8 cellular contexts compared by ENCODE assay signal in genomic region chr4:8441499-8442091, GRCh38. TPM values are rescaled to one million over a fixed set of nuclear protein-coding genes. Genes with fewer than 3 reads are reported as not detected.
DNase-seq lines count a peak whose midpoint lies in the region; ATAC-seq and TF ChIP-seq lines count a peak whose summit lies in the region.

No MANE protein-coding gene starts in this region.

- H3K4me3 ChIP-seq in HFF-Myc (replicated peaks; ENCODE audit: low read depth, low read length) (peak overlapping the region; percentile 99), WI38 (ENCODE audit: low read depth, low read length) (peak overlapping the region; percentile 96), right cardiac atrium (ENCODE audit: low read length) (peak overlapping the region; percentile 90), skin epidermis (peak overlapping the region; percentile 68 to 100 (median 95))

- DNase-seq in HFF-Myc (ENCODE audit: extremely low read depth, low read depth) = no peak
- no peak for DNase-seq in right cardiac atrium

- H3K27ac ChIP-seq in right cardiac atrium (ENCODE audit: low read length) (no peak overlapping the region), skin epidermis (peak overlapping the region in 12 of 21 experiments; percentile 83 to 98 (median 91))

- H3K27me3 ChIP-seq in right cardiac atrium (ENCODE audit: control insufficient read depth, insufficient read depth) = no peaks in the 10 kb centered on the region

- TF ChIP-seq POLR2A in GM18505 (IDR thresholded peaks at IDR 0.05; ENCODE audit: borderline replicate concordance, extremely low read depth, insufficient read depth, insufficient read length) = no peak

- intact Hi-C loops in right cardiac atrium (cut with DNase I) = no loop called here

- peaks cover 8% of the 10 kb centered on the region for H3K4me1 ChIP-seq in right cardiac atrium (ENCODE audit: control insufficient read depth, insufficient read depth, low read length)

- 56% methylated on average over 17 of the region's 17 CpGs for WGBS in right cardiac atrium

- H3K9me3 ChIP-seq in right cardiac atrium (ENCODE audit: control insufficient read depth, low read length) = no peaks in the 10 kb centered on the region

- ATAC-seq in right cardiac atrium = no peak
- ATAC-seq in GM18505 (IDR thresholded peaks at IDR 0.05; ENCODE audit: unreplicated experiment) = no peak
- ATAC-seq in GM18519 (IDR thresholded peaks at IDR 0.05; ENCODE audit: low FRiP score, unreplicated experiment) = no peak
- ATAC-seq in GM21447 (IDR thresholded peaks at IDR 0.05; ENCODE audit: unreplicated experiment) = no peak
- ATAC-seq in HG03457 (IDR thresholded peaks at IDR 0.05; ENCODE audit: unreplicated experiment) = no peak

- TF ChIP-seq CTCF in HFF-Myc (IDR thresholded peaks at IDR 0.05; ENCODE audit: low read depth, low read length, missing control alignments) (no peak), WI38 (IDR thresholded peaks at IDR 0.05; ENCODE audit: low read depth, low read length) (no peak)

RNA-seq across cellular contexts. Expression of gene TRMT44, which starts 1.0 kb away (rescaled TPM):
- 10 to 100 TPM; 10.2 to 12.9 (median 12.5) TPM for total RNA-seq in right cardiac atrium
- 7.6 TPM for polyA plus RNA-seq in right cardiac atrium

RNA-seq across cellular contexts. Expression of gene ACOX3, which starts 1.1 kb away (rescaled TPM):
- 10 to 100 TPM; 52.9 to 94.8 (median 55.1) TPM for total RNA-seq in right cardiac atrium
- 25.7 TPM for polyA plus RNA-seq in right cardiac atrium
